Comparison of ENCODE assay signal across 16 cellular contexts in the genomic region with DNA sequence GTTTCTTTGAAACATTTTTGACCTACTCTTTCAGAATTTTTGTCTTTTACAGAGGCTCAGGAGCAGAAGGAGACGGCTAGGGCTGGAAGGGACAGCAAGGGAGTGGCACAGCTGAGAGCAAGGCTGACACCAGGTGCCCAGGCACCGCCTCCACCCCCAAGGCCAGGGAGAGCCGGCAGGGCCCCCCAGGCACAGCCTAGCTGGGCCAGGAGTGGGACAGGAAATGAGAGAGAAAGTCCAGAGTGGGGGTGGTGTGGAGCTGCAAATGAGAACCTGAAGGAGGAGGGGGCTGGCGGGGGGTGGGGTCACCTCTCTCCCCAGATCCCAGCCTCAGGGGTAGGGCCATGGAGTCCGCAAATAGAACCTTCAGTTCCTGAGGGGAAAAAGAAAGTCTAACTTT.
A peak's percentile ranks its signal among the peaks of the same experiment; 100 is the strongest.
DNase-seq lines count a peak whose midpoint lies in the region; FAIRE-seq and TF ChIP-seq lines count a peak whose summit lies in the region.
"Had no signal": no experiment of that assay in that cellular context is flagged by ENCODE, and none has a peak within 500 bp of the region (broad histone marks: within the 10 kb centered on the region; RNA-seq: fewer than 3 reads in every experiment).

No MANE protein-coding gene starts in this region.

- H3K27ac ChIP-seq in BLaER1 treated with 17β-estradiol and CSF1 and Interleukin-3, amounts not matched to agents 10 nM and 100 nM = peak overlapping the region in 2 of 11 experiments; percentile 3 to 19; a peak in 3 of 22 replicates
- H3K27ac ChIP-seq in HUES6 (ENCODE audit: low read depth, low read length) = peak overlapping the region; percentile 60; the same call in 1 of the 2 replicates
- H3K27ac ChIP-seq in CD8-positive, alpha-beta memory T cell (ENCODE audit: low read depth, low read length) = no peak overlapping the region
- H3K27ac ChIP-seq: GM23248, RWPE1 had no signal

- no peak for TF ChIP-seq CTCF in mesothelial cell of epicardium (IDR thresholded peaks at IDR 0.05; ENCODE audit: unreplicated experiment)

- H3K4me3 ChIP-seq in BLaER1 treated with 17β-estradiol and CSF1 and Interleukin-3, amounts not matched to agents 10 nM and 100 nM = peak overlapping the region in 2 of 10 experiments; percentile 1 to 7; a peak in 2 of 20 replicates
- H3K4me3 ChIP-seq in HUES6 (ENCODE audit: low read depth, low read length) = no peak overlapping the region
- no peak overlapping the region for H3K4me3 ChIP-seq in CD8-positive, alpha-beta memory T cell (ENCODE audit: low read length)
- H3K4me3 ChIP-seq: GM23248 had no signal

- H4K20me1 ChIP-seq in BLaER1 treated with 17β-estradiol and CSF1 and Interleukin-3, amounts not matched to agents 10 nM and 100 nM = no peaks in the 10 kb centered on the region; a peak in 2 of 22 replicates

- peak overlapping the region; percentile 11 for H3K27ac Mint-ChIP-seq in mesothelial cell of epicardium
- H3K27ac Mint-ChIP-seq in CD8-positive, alpha-beta memory T cell = no peak overlapping the region
- H3K27ac Mint-ChIP-seq: CD4-positive, alpha-beta memory T cell; HFFc6 had no signal

- H3K27me3 ChIP-seq in BLaER1 treated with 17β-estradiol and CSF1 and Interleukin-3, amounts not matched to agents 10 nM and 100 nM = peaks cover 0 to 44% (median 0%) of the 10 kb centered on the region in 11 experiments; a peak in 6 of 22 replicates
- H3K27me3 ChIP-seq in HUES6 (ENCODE audit: control insufficient read depth, insufficient read depth, low read length) = no peaks in the 10 kb centered on the region
- no peaks in the 10 kb centered on the region for H3K27me3 ChIP-seq in CD8-positive, alpha-beta memory T cell (ENCODE audit: insufficient read depth, low read length, poor library complexity, severe bottlenecking)

- FAIRE-seq in urothelium cell line (lab: Jason Lieb, UNC) = no peak

- CTCF ChIA-PET in CD8-positive, alpha-beta memory T cell (lab: Charles Lee) = no interaction called here

- peaks cover 13% of the 10 kb centered on the region for H3K27me3 Mint-ChIP-seq in mesothelial cell of epicardium (ENCODE audit: low read depth)
- peaks cover 12 to 21% of the 10 kb centered on the region in 2 donors for H3K27me3 Mint-ChIP-seq in CD8-positive, alpha-beta memory T cell
- H3K27me3 Mint-ChIP-seq: CD4-positive, alpha-beta memory T cell had no signal

- POLR2A ChIA-PET in CD8-positive, alpha-beta memory T cell (lab: Charles Lee) = no interaction called here

- no peaks in the 10 kb centered on the region for H3K9me3 ChIP-seq in BLaER1 treated with 17β-estradiol and CSF1 and Interleukin-3, amounts not matched to agents 10 nM and 100 nM (replicated peaks in 1 of 11)
- no peaks in the 10 kb centered on the region for H3K9me3 ChIP-seq in HUES6 (ENCODE audit: control insufficient read depth, insufficient read depth, low read depth, low read length)
- no peaks in the 10 kb centered on the region for H3K9me3 ChIP-seq in CD8-positive, alpha-beta memory T cell (ENCODE audit: low read length)

- no peaks in the 10 kb centered on the region for H3K36me3 Mint-ChIP-seq in mesothelial cell of epicardium
- no peaks in the 10 kb centered on the region for H3K36me3 Mint-ChIP-seq in CD8-positive, alpha-beta memory T cell
- H3K36me3 Mint-ChIP-seq: CD4-positive, alpha-beta memory T cell had no signal

- H3K4me3 Mint-ChIP-seq in mesothelial cell of epicardium = no peak overlapping the region
- no peak overlapping the region for H3K4me3 Mint-ChIP-seq in CD8-positive, alpha-beta memory T cell
- H3K4me3 Mint-ChIP-seq: CD4-positive, alpha-beta memory T cell; HFFc6 had no signal

- H3K36me3 ChIP-seq in BLaER1 treated with 17β-estradiol and CSF1 and Interleukin-3, amounts not matched to agents 10 nM and 100 nM = no peaks in the 10 kb centered on the region
- H3K36me3 ChIP-seq in HUES6 (ENCODE audit: control insufficient read depth, insufficient read depth, low read length) = no peaks in the 10 kb centered on the region
- no peaks in the 10 kb centered on the region for H3K36me3 ChIP-seq in CD8-positive, alpha-beta memory T cell (ENCODE audit: insufficient read depth, low read length)

- DNase-seq in ecto neural progenitor cell (ENCODE audit: low spot score) (peak; percentile 55), mesothelial cell of epicardium (ENCODE audit: low spot score in 2 of 2, unreplicated experiment in 2 of 2) (no peak), 8988T (no peak), SIG-M5 treated with dmso at 0.1 percent for 504 hours (lab: John Stamatoyannopoulos, UW; ENCODE audit: unreplicated experiment) (no peak), urothelium cell line (ENCODE audit: low spot score) (no peak)
- DNase-seq in CD8-positive, alpha-beta memory T cell = no peak
- DNase-seq: CD4-positive, alpha-beta memory T cell; GM23248; HFFc6; NCI-H1048; NCI-H146; NCI-H2081 treated with DMSO at 0.1 percent for 48 hours; NCI-H524 had no signal

- H3K9me3 Mint-ChIP-seq in mesothelial cell of epicardium = no peaks in the 10 kb centered on the region
- no peaks in the 10 kb centered on the region for H3K9me3 Mint-ChIP-seq in CD8-positive, alpha-beta memory T cell
- H3K9me3 Mint-ChIP-seq: CD4-positive, alpha-beta memory T cell; HFFc6 had no signal

- peaks cover 65 to 95% (median 89%) of the 10 kb centered on the region in 10 experiments for H3K4me1 ChIP-seq in BLaER1 treated with 17β-estradiol and CSF1 and Interleukin-3, amounts not matched to agents 10 nM and 100 nM
- H3K4me1 ChIP-seq in HUES6 (ENCODE audit: control insufficient read depth, insufficient read depth, low read length) = peaks cover 73% of the 10 kb centered on the region
- no peaks in the 10 kb centered on the region for H3K4me1 ChIP-seq in CD8-positive, alpha-beta memory T cell (ENCODE audit: insufficient read depth, low read length)

- peak overlapping the region in 3 of 11 experiments; percentile 2 to 41 (median 11); a peak in 4 of 22 replicates for H3K9ac ChIP-seq in BLaER1 treated with 17β-estradiol and CSF1 and Interleukin-3, amounts not matched to agents 10 nM and 100 nM
- peak overlapping the region; percentile 54 for H3K9ac ChIP-seq in HUES6 (ENCODE audit: low read length)
- H3K9ac ChIP-seq: GM23248 had no signal

- H3K4me1 Mint-ChIP-seq in mesothelial cell of epicardium = peaks cover 30% of the 10 kb centered on the region
- no peaks in the 10 kb centered on the region for H3K4me1 Mint-ChIP-seq in CD8-positive, alpha-beta memory T cell

- peak overlapping the region; percentile 66 to 90 (median 80) for H3K4me2 ChIP-seq in BLaER1 treated with 17β-estradiol and CSF1 and Interleukin-3, amounts not matched to agents 10 nM and 100 nM
